In the genomic region with DNA sequence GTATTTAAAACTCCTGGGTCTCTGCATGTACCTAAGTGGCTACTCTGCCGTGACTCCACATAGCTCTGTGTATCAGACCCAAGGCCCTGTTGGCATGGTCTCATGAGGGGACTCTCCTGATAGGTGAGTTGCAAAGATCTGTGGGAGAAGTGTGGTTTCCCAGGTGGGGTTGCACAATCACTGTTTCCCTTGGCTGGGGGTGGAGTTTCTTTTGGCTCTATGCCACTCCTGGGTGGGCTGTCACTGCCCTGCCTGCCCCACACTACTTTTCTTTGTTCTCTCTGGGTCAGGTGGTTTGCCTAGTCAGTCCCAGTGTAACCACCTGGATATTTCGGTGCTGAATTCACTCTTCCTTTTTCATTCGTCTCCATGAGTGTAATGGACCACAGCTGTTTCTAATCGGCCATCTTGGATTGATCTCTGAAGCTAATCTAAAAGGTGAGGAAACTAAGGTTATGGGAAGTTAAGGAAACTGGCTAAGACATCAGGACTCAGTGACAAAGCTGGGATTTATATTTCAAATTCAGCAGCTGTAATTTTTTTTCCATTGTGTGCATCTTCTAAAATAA, we compare ENCODE assay signal across 28 cellular contexts.
DNase-seq lines count a peak whose midpoint lies in the region; ATAC-seq, FAIRE-seq and TF ChIP-seq lines count a peak whose summit lies in the region.
"Had no signal": no experiment of that assay in that cellular context is flagged by ENCODE, and none has a peak within 500 bp of the region (broad histone marks: within the 10 kb centered on the region; RNA-seq: fewer than 3 reads in every experiment).

No MANE protein-coding gene starts in this region.

- H3K4me1 ChIP-seq in HEK293 (ENCODE audit: control insufficient read depth, insufficient read depth, low read length) (no peaks in the 10 kb centered on the region), astrocyte (ENCODE audit: insufficient read depth, low read length) (no peaks in the 10 kb centered on the region), foreskin keratinocyte (no peaks in the 10 kb centered on the region), lower lobe of right lung (no peaks in the 10 kb centered on the region), esophagus muscularis mucosa (no peaks in the 10 kb centered on the region)
- H3K4me1 ChIP-seq: BLaER1, left lung, parathyroid adenoma, sigmoid colon, thyroid gland had no signal

- TF ChIP-seq CTCF in HEK293 (tag by site-specific recombination; IDR thresholded peaks at IDR 0.05) (no peak), astrocyte (IDR thresholded peaks at IDR 0.05; ENCODE audit: insufficient read depth, low read depth, low read length) (no peak), foreskin keratinocyte (conservative IDR thresholded peaks at IDR 0.05) (no peak), lower lobe of right lung (IDR thresholded peaks at IDR 0.05) (no peak), esophagus muscularis mucosa (IDR thresholded peaks at IDR 0.05) (no peak)

- H3K4me3 ChIP-seq in HEK293 (ENCODE audit: low read depth, low read length) = no peak overlapping the region
- H3K4me3 ChIP-seq in astrocyte (ENCODE audit: insufficient read depth, low read depth, low read length) = no peak overlapping the region
- no peak overlapping the region for H3K4me3 ChIP-seq in lower lobe of right lung
- no peak overlapping the region for H3K4me3 ChIP-seq in esophagus muscularis mucosa
- H3K4me3 ChIP-seq: BLaER1, left lung, sigmoid colon, thyroid gland had no signal

- peaks cover 2% of the 10 kb centered on the region for H3K4me1 Mint-ChIP-seq in astrocyte (ENCODE audit: low read depth, unreplicated experiment)
- H3K4me1 Mint-ChIP-seq: activated CD4-positive, alpha-beta T cell treated with anti-CD3 and anti-CD28 coated beads, Interleukin-2, amount 10 ng/mL, durations not matched to agents 24 days and 14 days; activated naive CD4-positive, alpha-beta T cell treated with anti-CD3 and anti-CD28 coated beads, Interleukin-2, amount 10 ng/mL, durations not matched to agents 7 days and 5 days; nephron had no signal

- 85% methylated on average over 4 of the region's 4 CpGs for WGBS in esophagus muscularis mucosa

- peaks cover 3% of the 10 kb centered on the region for H3K9me3 Mint-ChIP-seq in astrocyte (ENCODE audit: unreplicated experiment)

- H3K9ac ChIP-seq in astrocyte (ENCODE audit: low read length) = no peak overlapping the region
- H3K9ac ChIP-seq: BLaER1, parathyroid adenoma had no signal

- no peak overlapping the region for H3K27ac Mint-ChIP-seq in astrocyte (ENCODE audit: unreplicated experiment)
- H3K27ac Mint-ChIP-seq: activated CD4-positive, alpha-beta T cell treated with anti-CD3 and anti-CD28 coated beads, Interleukin-2, amount 10 ng/mL, durations not matched to agents 24 days and 14 days; activated naive CD4-positive, alpha-beta T cell treated with anti-CD3 and anti-CD28 coated beads, Interleukin-2, amount 10 ng/mL, durations not matched to agents 7 days and 5 days; dendritic cell treated with granulocyte-macrophage colony-stimulating factor and Interleukin-4, amounts not matched to agents 40 ng/mL and 50 ng/mL, for 4 days; nephron had no signal

- H3K4me2 ChIP-seq in astrocyte (ENCODE audit: low read length) = no peak overlapping the region
- H3K4me2 ChIP-seq: BLaER1 had no signal

- TF ChIP-seq EP300 in esophagus muscularis mucosa (IDR thresholded peaks at IDR 0.05) = no peak

- no peaks in the 10 kb centered on the region for H3K79me2 ChIP-seq in astrocyte (ENCODE audit: insufficient read depth, low read length)
- H3K79me2 ChIP-seq: parathyroid adenoma had no signal

- no peaks in the 10 kb centered on the region for H4K20me1 ChIP-seq in astrocyte (ENCODE audit: insufficient read depth, low read length)
- H4K20me1 ChIP-seq: BLaER1 had no signal

- no peak for TF ChIP-seq POLR2A in esophagus muscularis mucosa (IDR thresholded peaks at IDR 0.05; ENCODE audit: low read depth)

- peak; percentile 2 for DNase-seq in astrocyte (ENCODE audit: low read depth)
- peak; percentile 18 to 63 for DNase-seq in foreskin keratinocyte
- DNase-seq in lower lobe of right lung = no peak
- no peak for DNase-seq in esophagus muscularis mucosa (ENCODE audit: extremely low spot score)
- no peak for DNase-seq in Kasumi-1 (lab: John Stamatoyannopoulos, UW)
- DNase-seq in SIG-M5 treated with dmso at 0.1 percent for 504 hours (lab: John Stamatoyannopoulos, UW; ENCODE audit: unreplicated experiment) = no peak
- DNase-seq in NCI-H82 (lab: John Stamatoyannopoulos, UW) = no peak
- DNase-seq: activated CD4-positive, alpha-beta T cell treated with anti-CD3 and anti-CD28 coated beads, Interleukin-2, amount 10 ng/mL, durations not matched to agents 24 days and 14 days; activated naive CD4-positive, alpha-beta T cell treated with anti-CD3 and anti-CD28 coated beads, Interleukin-2, amount 10 ng/mL, durations not matched to agents 7 days and 5 days; amniotic stem cell; EL; left lung; MM.1S; NCI-H1436; NCI-H2171; NCI-H524 treated with DMSO at 0.1 percent for 48 hours; sigmoid colon; stimulated activated CD4-positive, alpha-beta T cell treated with anti-CD3 and anti-CD28 coated beads, Interleukin-15, amount 100 ng/mL, for 24 hours; stimulated activated naive CD8-positive, alpha-beta T cell treated with anti-CD3 and anti-CD28 coated beads, Interleukin-15, Interleukin-2, amounts not matched to agents 100 U/mL and 50 U/mL, for 24 hours; thyroid gland had no signal

- no peaks in the 10 kb centered on the region for H3K36me3 ChIP-seq in HEK293 (ENCODE audit: control insufficient read depth in 2 of 2, insufficient read depth in 1 of 2, low read length in 2 of 2)
- H3K36me3 ChIP-seq in astrocyte (ENCODE audit: insufficient read depth, low read length) = no peaks in the 10 kb centered on the region
- H3K36me3 ChIP-seq in lower lobe of right lung = no peaks in the 10 kb centered on the region
- H3K36me3 ChIP-seq in esophagus muscularis mucosa = peaks cover 0 to 5% (median 0%) of the 10 kb centered on the region in 4 donors
- H3K36me3 ChIP-seq: left lung, sigmoid colon, thyroid gland had no signal

- no peaks in the 10 kb centered on the region for H3K27me3 ChIP-seq in astrocyte (ENCODE audit: insufficient read depth, low read length)
- H3K27me3 ChIP-seq in foreskin keratinocyte = no peaks in the 10 kb centered on the region
- no peaks in the 10 kb centered on the region for H3K27me3 ChIP-seq in lower lobe of right lung (ENCODE audit: low read depth)
- H3K27me3 ChIP-seq in esophagus muscularis mucosa = no peaks in the 10 kb centered on the region
- H3K27me3 ChIP-seq: BLaER1, left lung, sigmoid colon, thyroid gland had no signal

- no peak for FAIRE-seq in astrocyte (lab: Jason Lieb, UNC)
- FAIRE-seq: endometrium had no signal

- POLR2A ChIA-PET in HEK293 (lab: Yijun Ruan, JAX) = no interaction called here

- H3K36me3 Mint-ChIP-seq in astrocyte (ENCODE audit: low read depth, unreplicated experiment) = peaks cover 17% of the 10 kb centered on the region

- H3K9me3 ChIP-seq in HEK293 (ENCODE audit: control insufficient read depth, insufficient read depth, low read depth, low read length) = no peaks in the 10 kb centered on the region
- no peaks in the 10 kb centered on the region for H3K9me3 ChIP-seq in astrocyte (ENCODE audit: insufficient read depth, low read depth, low read length)
- no peaks in the 10 kb centered on the region for H3K9me3 ChIP-seq in lower lobe of right lung
- H3K9me3 ChIP-seq in esophagus muscularis mucosa = no peaks in the 10 kb centered on the region
- H3K9me3 ChIP-seq: sigmoid colon, thyroid gland had no signal

- intact Hi-C loops in lower lobe of right lung (cut with DNase I) = no loop called here
- intact Hi-C loops in esophagus muscularis mucosa (cut with DNase I) = no loop called here

- H3K27ac ChIP-seq in HEK293 (ENCODE audit: extremely low read depth, low read depth, low read length) (no peak overlapping the region), astrocyte (ENCODE audit: low read depth, low read length) (no peak overlapping the region), foreskin keratinocyte (no peak overlapping the region), lower lobe of right lung (no peak overlapping the region), esophagus muscularis mucosa (replicated peaks in 1 of 4) (no peak overlapping the region)
- H3K27ac ChIP-seq: BLaER1, left lung, parathyroid adenoma, sigmoid colon, thyroid gland, VCaP had no signal

- no peaks in the 10 kb centered on the region for H3K27me3 Mint-ChIP-seq in astrocyte (ENCODE audit: low read depth, unreplicated experiment)
- H3K27me3 Mint-ChIP-seq: activated CD4-positive, alpha-beta T cell treated with anti-CD3 and anti-CD28 coated beads, Interleukin-2, amount 10 ng/mL, durations not matched to agents 24 days and 14 days; activated naive CD4-positive, alpha-beta T cell treated with anti-CD3 and anti-CD28 coated beads, Interleukin-2, amount 10 ng/mL, durations not matched to agents 7 days and 5 days; dendritic cell treated with granulocyte-macrophage colony-stimulating factor and Interleukin-4, amounts not matched to agents 40 ng/mL and 50 ng/mL, for 4 days had no signal

- no peak overlapping the region for H3K4me3 Mint-ChIP-seq in astrocyte (ENCODE audit: unreplicated experiment)
- H3K4me3 Mint-ChIP-seq: activated CD4-positive, alpha-beta T cell treated with anti-CD3 and anti-CD28 coated beads, Interleukin-2, amount 10 ng/mL, durations not matched to agents 24 days and 14 days; activated naive CD4-positive, alpha-beta T cell treated with anti-CD3 and anti-CD28 coated beads, Interleukin-2, amount 10 ng/mL, durations not matched to agents 7 days and 5 days; dendritic cell treated with granulocyte-macrophage colony-stimulating factor and Interleukin-4, amounts not matched to agents 40 ng/mL and 50 ng/mL, for 4 days; nephron had no signal

- CTCF ChIA-PET in HEK293 (lab: Yijun Ruan, JAX) = no interaction called here

- H2AFZ ChIP-seq in astrocyte (ENCODE audit: low read depth, low read length) = no peak overlapping the region
- H2AFZ ChIP-seq: parathyroid adenoma had no signal

- ATAC-seq in foreskin keratinocyte = no peak
- ATAC-seq in lower lobe of right lung = peak; percentile 12 to 47
- ATAC-seq: HCT116; left lung; stimulated activated naive CD8-positive, alpha-beta T cell treated with anti-CD3 and anti-CD28 coated beads, Interleukin-15, Interleukin-2, amounts not matched to agents 100 U/mL and 50 U/mL, for 24 hours had no signal

Comparison
In these comparisons a context has a peak if more than half of its experiments do, and no peak if none do; other contexts are left out.
1. DNase-seq: peak in astrocyte (single experiment) and foreskin keratinocyte (2 of 2); none in lower lobe of right lung (single experiment), esophagus muscularis mucosa (single experiment), Kasumi-1 (0 of 2), SIG-M5 treated with dmso at 0.1 percent for 504 hours (single experiment) and NCI-H82 (single experiment).